ENCODE assay signal across 7 cellular contexts in the genomic region with DNA sequence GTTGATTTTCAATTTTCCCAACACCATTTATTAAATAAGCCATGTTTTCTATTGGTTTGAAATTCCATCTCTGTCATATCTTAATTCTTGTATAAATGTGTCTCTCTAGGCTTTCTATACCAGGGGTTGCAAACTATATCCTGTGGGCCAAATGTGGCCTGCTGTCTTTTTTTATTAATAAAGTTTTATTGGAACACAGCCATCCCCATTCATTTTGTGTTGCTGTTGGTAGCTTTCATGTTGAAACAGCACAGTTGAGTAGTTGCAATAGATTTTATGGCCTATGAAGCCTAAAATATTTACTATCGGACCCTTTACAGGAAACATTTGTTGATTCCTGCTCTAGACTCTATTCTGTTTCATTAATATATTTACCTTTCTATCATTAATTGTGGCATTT. TPM values are rescaled to one million over a fixed set of nuclear protein-coding genes. Genes with fewer than 3 reads are reported as not detected.
"Had no signal": no experiment of that assay in that cellular context is flagged by ENCODE, and none has a peak within 500 bp of the region (broad histone marks: within the 10 kb centered on the region; RNA-seq: fewer than 3 reads in every experiment).

No MANE protein-coding gene starts in this region.

- H3K9ac ChIP-seq: KMS-11 had no signal

- H3K27ac ChIP-seq: HL-60, KMS-11 had no signal

- FAIRE-seq: HTR-8/SVneo had no signal

- H3K4me2 ChIP-seq: KMS-11 had no signal

- DNase-seq: IMR-90, KBM-7, KG1 had no signal

RNA-seq across cellular contexts. Expression of gene GLT8D2, which starts 23.7 kb away (rescaled TPM):
- total RNA-seq: HT-29 had no signal
